12 cellular contexts compared by ENCODE assay signal in the genomic region with DNA sequence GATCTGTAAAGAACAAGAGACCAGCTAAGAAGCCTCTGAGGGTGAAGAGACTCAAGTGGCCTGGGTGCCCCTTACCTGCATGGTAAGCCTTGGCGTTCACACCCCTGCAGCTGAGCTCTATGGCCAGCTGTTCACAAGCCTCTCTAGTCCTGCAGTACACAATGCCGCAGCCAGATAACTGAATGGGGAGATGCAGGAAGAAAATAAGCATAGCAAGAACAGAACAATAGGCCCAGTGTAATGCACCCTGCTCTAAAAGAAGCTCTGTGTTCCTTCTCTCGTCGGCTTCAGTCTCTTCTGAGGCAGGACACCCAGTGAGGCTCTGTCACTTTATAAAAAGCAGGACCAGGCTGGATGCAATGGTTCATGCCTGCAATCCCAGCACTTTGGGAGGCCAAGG. TPM values are rescaled to one million over a fixed set of nuclear protein-coding genes. Genes with fewer than 3 reads are reported as not detected.
"Had no signal": no experiment of that assay in that cellular context is flagged by ENCODE, and none has a peak within 500 bp of the region (broad histone marks: within the 10 kb centered on the region; RNA-seq: fewer than 3 reads in every experiment).

No MANE protein-coding gene starts in this region.

- H3K27ac Mint-ChIP-seq: activated CD4-positive, alpha-beta memory T cell treated with anti-CD3 and anti-CD28 coated beads, Interleukin-2, amount 10 ng/mL, durations not matched to agents 7 days and 5 days; activated naive CD8-positive, alpha-beta T cell treated with anti-CD3 and anti-CD28 coated beads, Interleukin-2, amount 10 ng/mL, durations not matched to agents 7 days and 5 days; memory B cell; T-cell had no signal

- ATAC-seq: left lobe of liver, T-cell had no signal

- H3K27me3 Mint-ChIP-seq: activated CD4-positive, alpha-beta memory T cell treated with anti-CD3 and anti-CD28 coated beads, Interleukin-2, amount 10 ng/mL, durations not matched to agents 7 days and 5 days; activated naive CD8-positive, alpha-beta T cell treated with anti-CD3 and anti-CD28 coated beads, Interleukin-2, amount 10 ng/mL, durations not matched to agents 7 days and 5 days; memory B cell; T-cell had no signal

- H3K9me3 Mint-ChIP-seq: activated CD4-positive, alpha-beta memory T cell treated with anti-CD3 and anti-CD28 coated beads, Interleukin-2, amount 10 ng/mL, durations not matched to agents 7 days and 5 days; activated naive CD8-positive, alpha-beta T cell treated with anti-CD3 and anti-CD28 coated beads, Interleukin-2, amount 10 ng/mL, durations not matched to agents 7 days and 5 days; memory B cell; T-cell had no signal

- DNase-seq: activated CD4-positive, alpha-beta memory T cell treated with anti-CD3 and anti-CD28 coated beads, Interleukin-2, amount 10 ng/mL, durations not matched to agents 7 days and 5 days; activated naive CD8-positive, alpha-beta T cell treated with anti-CD3 and anti-CD28 coated beads, Interleukin-2, amount 10 ng/mL, durations not matched to agents 7 days and 5 days; retina; T-cell; T1000; transverse colon had no signal

- H3K4me3 ChIP-seq: cardiac muscle cell, ovary, skin epidermis, transverse colon had no signal

- H3K4me3 Mint-ChIP-seq: activated CD4-positive, alpha-beta memory T cell treated with anti-CD3 and anti-CD28 coated beads, Interleukin-2, amount 10 ng/mL, durations not matched to agents 7 days and 5 days; activated naive CD8-positive, alpha-beta T cell treated with anti-CD3 and anti-CD28 coated beads, Interleukin-2, amount 10 ng/mL, durations not matched to agents 7 days and 5 days; memory B cell; T-cell had no signal

- H3K27ac ChIP-seq: cardiac muscle cell, ovary, transverse colon had no signal

RNA-seq across cellular contexts. Expression of a gene that starts 28.3 kb away (rescaled TPM):
- total RNA-seq: activated CD4-positive, alpha-beta memory T cell treated with anti-CD3 and anti-CD28 coated beads, Interleukin-2, amount 10 ng/mL, durations not matched to agents 7 days and 5 days; glomerular endothelial cell had no signal
